In the genomic region with DNA sequence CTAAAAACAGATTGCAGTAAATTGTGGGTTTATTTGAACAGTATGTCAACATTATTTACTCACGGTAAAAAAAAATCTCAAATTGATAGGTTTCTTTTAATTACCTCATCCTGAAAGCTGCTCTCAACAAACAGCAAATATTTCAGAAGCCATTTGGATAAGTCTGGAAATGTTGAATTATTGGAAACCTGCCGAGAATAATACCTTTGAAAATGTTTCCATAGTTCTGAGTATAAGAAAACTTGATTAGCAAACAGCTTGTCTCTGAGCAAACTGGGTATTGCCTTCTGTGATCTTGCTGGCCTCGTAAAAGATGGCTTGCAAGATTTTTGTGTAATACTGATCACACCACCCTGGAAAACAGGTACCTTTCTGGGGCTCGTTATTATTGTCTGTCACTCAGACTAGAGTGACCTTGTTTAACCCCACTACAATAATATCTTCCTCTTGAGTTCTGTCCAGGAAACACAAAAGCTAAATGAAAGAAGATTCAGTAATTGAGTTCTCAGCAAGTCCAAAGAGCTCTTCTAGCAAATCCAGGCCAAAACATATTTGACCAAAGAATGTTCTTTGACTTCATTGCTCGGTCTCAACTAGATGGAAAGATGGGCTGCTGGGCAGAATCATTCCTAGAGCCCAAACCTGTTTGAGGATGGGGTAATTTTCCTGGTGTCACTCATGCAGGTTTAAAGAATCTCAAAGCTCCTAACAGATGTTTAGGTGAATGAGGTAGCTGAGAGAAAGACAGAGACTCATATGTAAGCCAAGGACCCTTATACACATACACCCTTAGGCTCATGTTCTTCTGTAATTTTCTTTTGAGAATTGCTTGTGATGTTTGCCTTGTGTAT, we compare ENCODE assay signal across 8 cellular contexts.
DNase-seq lines count a peak whose midpoint lies in the region; ATAC-seq and TF ChIP-seq lines count a peak whose summit lies in the region.

No MANE protein-coding gene starts in this region.

- no peak overlapping the region for H3T11ph ChIP-seq in H9 (ENCODE audit: low read length)

- H2AFZ ChIP-seq in H9 (ENCODE audit: low read length) = no peak overlapping the region

- TF ChIP-seq CTCF in WI38 (IDR thresholded peaks at IDR 0.05; ENCODE audit: low read depth, low read length) (no peak), H9 (conservative IDR thresholded peaks at IDR 0.05) (no peak)

- peaks cover 6% of the 10 kb centered on the region for H3K27me3 Mint-ChIP-seq in activated T-cell treated with anti-CD3 and anti-CD28 coated beads, Interleukin-2, amount 50 U/mL, for 4 hours (ENCODE audit: low read depth)
- H3K27me3 Mint-ChIP-seq in H9 (ENCODE audit: low read depth) = peaks cover 1% of the 10 kb centered on the region; the same call in 1 of the 2 replicates

- no peak overlapping the region for H2AK5ac ChIP-seq in H9 (ENCODE audit: insufficient read length, low read length)

- no peak overlapping the region for H4K5ac ChIP-seq in H9 (ENCODE audit: insufficient read length, low read depth, low read length)

- ATAC-seq in activated T-cell treated with anti-CD3 and anti-CD28 coated beads, Interleukin-2, amount 50 U/mL, for 4 hours = no peak
- ATAC-seq in GM21529 (IDR thresholded peaks at IDR 0.05; ENCODE audit: unreplicated experiment) = no peak

- H4K8ac ChIP-seq in H9 (replicated peaks; ENCODE audit: insufficient read length, low read depth, low read length) = no peak overlapping the region

- no peak overlapping the region for H3K56ac ChIP-seq in H9 (ENCODE audit: insufficient read length, low read depth, low read length)

- H3K27me3 ChIP-seq in subcutaneous abdominal adipose tissue (ENCODE audit: control insufficient read depth in 5 of 5, insufficient read depth in 4 of 5, low read length in 5 of 5) = no peaks in the 10 kb centered on the region
- H3K27me3 ChIP-seq in H9 (ENCODE audit: insufficient read depth, low read length) = no peaks in the 10 kb centered on the region

- no peak for DNase-seq in activated T-cell treated with anti-CD3 and anti-CD28 coated beads, Interleukin-2, amount 50 U/mL, for 4 hours
- DNase-seq in activated T-cell treated with anti-CD3 and anti-CD28 coated beads for 4 hours (no peak), iris pigment epithelial cell (ENCODE audit: low read depth) (peak; percentile 54), H9 (no peak), iPS-NIHi7 (ENCODE audit: extremely low spot score) (no peak)

- H2BK12ac ChIP-seq in H9 (ENCODE audit: insufficient read length, low read depth, low read length) = no peak overlapping the region

- no CpG with 5 or more reads among the region's 5 CpGs for WGBS in H9 (ENCODE audit: extremely low coverage, insufficient read length, low lambda C conversion rate)

- H3K4me3 Mint-ChIP-seq in activated T-cell treated with anti-CD3 and anti-CD28 coated beads, Interleukin-2, amount 50 U/mL, for 4 hours = peak overlapping the region; percentile 90
- no peak overlapping the region for H3K4me3 Mint-ChIP-seq in H9

- H4K20me1 ChIP-seq in H9 (ENCODE audit: control insufficient read depth, insufficient read depth, insufficient read length) = no peaks in the 10 kb centered on the region

- no peak overlapping the region for H2BK120ac ChIP-seq in H9 (ENCODE audit: low read depth, low read length, poor library complexity, severe bottlenecking)

- no peaks in the 10 kb centered on the region for H3K79me1 ChIP-seq in H9 (ENCODE audit: insufficient read depth, low read depth, low read length, poor library complexity, severe bottlenecking)

- H3K4ac ChIP-seq in H9 (ENCODE audit: low read depth, low read length) = no peak overlapping the region

- H3K4me1 Mint-ChIP-seq in activated T-cell treated with anti-CD3 and anti-CD28 coated beads, Interleukin-2, amount 50 U/mL, for 4 hours (ENCODE audit: low read depth) = peaks cover 12% of the 10 kb centered on the region
- peaks cover 2 to 6% of the 10 kb centered on the region in 2 experiments; a peak in 2 of 4 replicates for H3K4me1 Mint-ChIP-seq in H9

- peaks cover 1 to 18% (median 9%) of the 10 kb centered on the region in 5 donors for H3K4me1 ChIP-seq in subcutaneous abdominal adipose tissue (ENCODE audit: control insufficient read depth in 5 of 5, insufficient read depth in 5 of 5, low read length in 5 of 5)
- H3K4me1 ChIP-seq in H9 (ENCODE audit: insufficient read depth, low read length) = no peaks in the 10 kb centered on the region

- H2BK20ac ChIP-seq in H9 (ENCODE audit: low read depth, low read length, poor library complexity, severe bottlenecking) = no peak overlapping the region

- H3K4me2 ChIP-seq in H9 (ENCODE audit: insufficient read depth, insufficient read length, low read length) = no peak overlapping the region

- H3K23me2 ChIP-seq in H9 (ENCODE audit: insufficient read length, low read depth, low read length, poor library complexity, severe bottlenecking) = no peaks in the 10 kb centered on the region

- H3K36me3 ChIP-seq in subcutaneous abdominal adipose tissue (ENCODE audit: control insufficient read depth in 5 of 5, insufficient read depth in 5 of 5, low read length in 5 of 5) = no peaks in the 10 kb centered on the region

- H3K9me3 Mint-ChIP-seq in activated T-cell treated with anti-CD3 and anti-CD28 coated beads, Interleukin-2, amount 50 U/mL, for 4 hours = no peaks in the 10 kb centered on the region
- H3K9me3 Mint-ChIP-seq in H9 = peaks cover 8 to 9% of the 10 kb centered on the region in 2 experiments; a peak in 3 of 5 replicates

- H3K27ac ChIP-seq in subcutaneous abdominal adipose tissue (ENCODE audit: low read depth, low read length) (peak overlapping the region; percentile 87), H9 (ENCODE audit: insufficient read length, low read depth, low read length) (no peak overlapping the region)

- no peak overlapping the region for H3K14ac ChIP-seq in H9 (ENCODE audit: insufficient read depth, low read length)

- H2BK5ac ChIP-seq in H9 (ENCODE audit: insufficient read length, low read length) = no peak overlapping the region

- no peak overlapping the region for H4K91ac ChIP-seq in H9 (ENCODE audit: insufficient read length, low read depth, low read length)

- H3K9me3 ChIP-seq in subcutaneous abdominal adipose tissue (ENCODE audit: control insufficient read depth in 5 of 5, low read length in 5 of 5) (peaks cover 0 to 6% (median 0%) of the 10 kb centered on the region in 5 donors), H9 (ENCODE audit: control insufficient read depth, low read depth, low read length) (no peaks in the 10 kb centered on the region)

- H3K36me3 Mint-ChIP-seq in activated T-cell treated with anti-CD3 and anti-CD28 coated beads, Interleukin-2, amount 50 U/mL, for 4 hours (ENCODE audit: insufficient read depth) = no peaks in the 10 kb centered on the region
- H3K36me3 Mint-ChIP-seq in H9 (ENCODE audit: insufficient read depth in 1 of 3, low read depth in 3 of 3) = peaks cover 0 to 3% (median 2%) of the 10 kb centered on the region in 3 experiments; a peak in 3 of 7 replicates

- H2BK15ac ChIP-seq in H9 (ENCODE audit: low read depth, low read length) = no peak overlapping the region

- no peak overlapping the region for H3K23ac ChIP-seq in H9 (ENCODE audit: insufficient read length, low read depth, low read length)

- no peaks in the 10 kb centered on the region for H3K79me2 ChIP-seq in H9 (ENCODE audit: insufficient read depth, low read length)

- H3K18ac ChIP-seq in H9 (ENCODE audit: insufficient read length, low read depth, low read length) = no peak overlapping the region

- H3K27ac Mint-ChIP-seq in H9 = no peak overlapping the region

- peak overlapping the region; percentile 56 to 91 (median 85) for H3K9ac ChIP-seq in subcutaneous abdominal adipose tissue (ENCODE audit: low read length in 5 of 5)
- no peak overlapping the region for H3K9ac ChIP-seq in H9 (ENCODE audit: extremely low read depth, insufficient read length, low read length)

- H3K4me3 ChIP-seq in WI38 (ENCODE audit: low read depth, low read length) = peak overlapping the region; percentile 62
- peak overlapping the region; percentile 80 to 94 (median 87) for H3K4me3 ChIP-seq in subcutaneous abdominal adipose tissue (ENCODE audit: low read depth in 1 of 5, low read length in 5 of 5)
